19 cellular contexts compared by ENCODE assay signal in the genomic region with DNA sequence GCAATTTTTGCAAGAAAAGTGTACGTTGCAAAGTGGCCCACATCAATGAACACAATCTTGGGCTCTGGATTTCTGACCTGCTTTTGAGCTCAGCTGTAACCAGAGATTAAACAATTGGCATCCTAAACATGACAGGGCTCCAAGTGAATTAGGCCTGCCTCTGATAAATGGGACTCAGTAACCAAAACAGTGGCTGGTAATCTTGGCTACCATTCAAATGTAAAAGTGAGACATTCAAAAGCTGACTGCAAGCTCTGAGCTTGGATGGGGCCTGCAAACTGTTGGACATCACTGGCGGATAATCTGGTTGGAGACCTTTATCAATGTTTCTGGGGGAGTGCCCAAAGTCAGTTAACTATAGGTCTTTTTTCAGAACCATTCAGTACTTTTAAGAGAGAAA.
DNase-seq lines count a peak whose midpoint lies in the region; ATAC-seq and TF ChIP-seq lines count a peak whose summit lies in the region.
"Had no signal": no experiment of that assay in that cellular context is flagged by ENCODE, and none has a peak within 500 bp of the region (broad histone marks: within the 10 kb centered on the region; RNA-seq: fewer than 3 reads in every experiment).

No MANE protein-coding gene starts in this region.

- TF ChIP-seq CTCF in astrocyte of the spinal cord (IDR thresholded peaks at IDR 0.05; ENCODE audit: low read depth, low read length) (no peak), retinal pigment epithelial cell (conservative IDR thresholded peaks at IDR 0.05; ENCODE audit: low read depth, low read length) (no peak)

- H3K9me3 ChIP-seq in HUES64 (ENCODE audit: insufficient read depth, low read depth, low read length) = no peaks in the 10 kb centered on the region
- H3K9me3 ChIP-seq: esophagus muscularis mucosa had no signal

- H3K27ac ChIP-seq in HUES64 (ENCODE audit: low read depth, low read length) = peak overlapping the region; percentile 44
- H3K27ac ChIP-seq: esophagus muscularis mucosa had no signal

- no peak overlapping the region; the same call in 1 of the 2 replicates for H3K9ac ChIP-seq in HUES64 (ENCODE audit: low read depth, low read length)

- H3K36me3 ChIP-seq in HUES64 (ENCODE audit: insufficient read depth, low read length) = 0 out of 2 replicates have a peak, but pooled peaks cover 3% of the 10 kb centered on the region

- 62% methylated on average over 2 of the region's 2 CpGs for WGBS in HUES64

- intact Hi-C loops in left ventricle myocardium superior (cut with micrococcal nuclease) = no loop called here

- no peak overlapping the region for H3K4me3 ChIP-seq in HUES64 (ENCODE audit: low read length)
- H3K4me3 ChIP-seq in astrocyte of the spinal cord (ENCODE audit: low read depth, low read length) = no peak overlapping the region
- no peak overlapping the region for H3K4me3 ChIP-seq in retinal pigment epithelial cell (ENCODE audit: low read length)
- H3K4me3 ChIP-seq: esophagus muscularis mucosa had no signal

- no peaks in the 10 kb centered on the region for H3K27me3 ChIP-seq in HUES64 (ENCODE audit: insufficient read depth, low read length)
- H3K27me3 ChIP-seq: esophagus muscularis mucosa had no signal

- peak; percentile 22 for DNase-seq in astrocyte of the spinal cord (ENCODE audit: low read depth, low spot score)
- no peak for DNase-seq in left ventricle myocardium superior
- DNase-seq in retinal pigment epithelial cell (ENCODE audit: low read depth) = peak; percentile 50
- DNase-seq in NCI-H510A (lab: John Stamatoyannopoulos, UW) = no peak
- DNase-seq in NOMO-1 treated with dmso at 0.1 percent for 144 hours (lab: John Stamatoyannopoulos, UW; ENCODE audit: unreplicated experiment) = no peak
- DNase-seq: activated naive CD8-positive, alpha-beta T cell treated with anti-CD3 and anti-CD28 coated beads, Interleukin-2, amount 10 ng/mL, durations not matched to agents 7 days and 5 days; CD4-positive, alpha-beta memory T cell; GDM1; glutamatergic neuron; islet precursor cell; mammary epithelial cell; NCI-H1417 treated with DMSO at 0.1 percent for 48 hours; NCI-H2107; NCI-H446 treated with DMSO at 0.1 percent for 48 hours; stimulated activated CD4-positive, alpha-beta T cell treated with anti-CD3 and anti-CD28 coated beads, Interleukin-4, amount 100 ng/mL, for 24 hours; stimulated activated naive CD4-positive, alpha-beta T cell treated with Interleukin-2 at 50 U/mL for 16 hours had no signal

- in situ Hi-C loops in astrocyte of the spinal cord (cut with HindIII; ENCODE audit: low sequenced_read_pairs) = no loop called here

- ATAC-seq in left ventricle myocardium superior (peak; percentile 93), GM21529 (IDR thresholded peaks at IDR 0.05; ENCODE audit: unreplicated experiment) (no peak)

- H3K4me1 ChIP-seq in HUES64 (ENCODE audit: insufficient read depth, low read length) = peaks cover 20% of the 10 kb centered on the region

Comparison
In these comparisons a context has a peak if more than half of its experiments do, and no peak if none do; other contexts are left out.
1. DNase-seq: peak in astrocyte of the spinal cord (single experiment) and retinal pigment epithelial cell (single experiment); none in left ventricle myocardium superior (single experiment), NCI-H510A (single experiment) and NOMO-1 treated with dmso at 0.1 percent for 144 hours (single experiment).